ENCODE assay signal across 8 cellular contexts in genomic region chr1:82589588-82589987, GRCh38.
"Had no signal": no experiment of that assay in that cellular context is flagged by ENCODE, and none has a peak within 500 bp of the region (broad histone marks: within the 10 kb centered on the region; RNA-seq: fewer than 3 reads in every experiment).

No MANE protein-coding gene starts in this region.

- H3K9ac ChIP-seq: GM23248, KMS-11 had no signal

- H2AFZ ChIP-seq: GM23248 had no signal

- H3K36me3 ChIP-seq: HAP-1 had no signal

- DNase-seq: GM23248, GOT3, H7, KBM-7 had no signal

- ATAC-seq: HCT116 had no signal

- FAIRE-seq: HTR-8/SVneo had no signal

- H3K4me3 ChIP-seq: GM23248, HAP-1 had no signal

- H3K27ac ChIP-seq: GM23248, KMS-11 had no signal

- H3K4me2 ChIP-seq: KMS-11 had no signal

- H3K4me1 ChIP-seq: HAP-1 had no signal
